In the genomic region with DNA sequence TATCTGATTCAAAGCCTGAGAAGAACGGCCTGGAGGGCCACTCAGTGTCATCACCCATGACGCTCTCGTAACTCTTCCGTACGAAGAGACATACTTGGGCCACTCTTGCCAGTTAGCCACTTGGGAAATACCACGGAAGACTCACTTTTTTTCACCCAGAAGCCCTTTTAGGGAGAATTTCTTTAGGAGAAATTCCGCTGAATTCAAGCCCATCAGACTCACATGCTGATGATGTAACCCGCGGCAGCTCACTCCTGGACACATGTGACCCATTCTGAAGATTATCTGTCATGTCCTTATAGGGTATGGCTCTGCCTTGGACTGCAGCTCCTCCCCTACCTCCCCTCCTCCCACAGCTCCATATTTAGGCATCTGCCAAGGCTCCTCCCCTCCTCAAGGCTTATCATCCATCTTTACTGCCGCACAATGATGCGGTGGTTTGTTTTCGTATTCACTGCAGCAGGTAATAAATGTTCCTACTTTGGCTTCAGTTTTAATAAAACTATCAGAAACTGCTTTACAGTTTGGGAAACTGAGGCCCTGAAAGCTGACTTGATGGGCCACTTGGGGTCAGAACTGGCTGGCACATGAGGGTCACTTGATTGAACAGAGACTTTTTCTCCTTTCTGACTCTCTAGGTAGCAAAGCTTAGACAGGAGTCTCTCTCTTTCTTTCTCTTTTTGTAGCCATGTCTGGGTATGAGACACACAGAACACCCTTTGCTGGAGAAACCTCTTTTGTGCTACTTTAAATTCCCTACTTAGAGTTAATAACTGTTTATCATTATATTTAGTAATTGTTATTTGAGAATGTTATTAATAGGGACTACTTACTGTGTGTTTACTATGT, we compare ENCODE assay signal across 1 cellular context.
TF ChIP-seq lines count a peak whose summit lies in the region.

No MANE protein-coding gene starts in this region.

TF ChIP-seq in K562, 482 proteins besides CTCF, POLR2A, EP300 and RAD21 (continued from another document and continues in another):
- no peak for TF ChIP-seq BCLAF1 (IDR thresholded peaks at IDR 0.05; ENCODE audit: borderline replicate concordance in 1 of 2, control insufficient read depth in 1 of 2, low read depth in 2 of 2, low read length in 1 of 2)
- TF ChIP-seq, protein P1, sequence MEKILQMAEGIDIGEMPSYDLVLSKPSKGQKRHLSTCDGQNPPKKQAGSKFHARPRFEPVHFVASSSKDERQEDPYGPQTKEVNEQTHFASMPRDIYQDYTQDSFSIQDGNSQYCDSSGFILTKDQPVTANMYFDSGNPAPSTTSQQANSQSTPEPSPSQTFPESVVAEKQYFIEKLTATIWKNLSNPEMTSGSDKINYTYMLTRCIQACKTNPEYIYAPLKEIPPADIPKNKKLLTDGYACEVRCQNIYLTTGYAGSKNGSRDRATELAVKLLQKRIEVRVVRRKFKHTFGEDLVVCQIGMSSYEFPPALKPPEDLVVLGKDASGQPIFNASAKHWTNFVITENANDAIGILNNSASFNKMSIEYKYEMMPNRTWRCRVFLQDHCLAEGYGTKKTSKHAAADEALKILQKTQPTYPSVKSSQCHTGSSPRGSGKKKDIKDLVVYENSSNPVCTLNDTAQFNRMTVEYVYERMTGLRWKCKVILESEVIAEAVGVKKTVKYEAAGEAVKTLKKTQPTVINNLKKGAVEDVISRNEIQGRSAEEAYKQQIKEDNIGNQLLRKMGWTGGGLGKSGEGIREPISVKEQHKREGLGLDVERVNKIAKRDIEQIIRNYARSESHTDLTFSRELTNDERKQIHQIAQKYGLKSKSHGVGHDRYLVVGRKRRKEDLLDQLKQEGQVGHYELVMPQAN (IDR thresholded peaks at IDR 0.05; ENCODE audit: borderline replicate concordance) = no peak
- TF ChIP-seq BACH1 (tag; IDR thresholded peaks at IDR 0.05) = peak; percentile 90; the same call in 1 of the 2 replicates
- TF ChIP-seq ZNF668 (CRISPR knock-in tag; IDR thresholded peaks at IDR 0.05) = 0 out of 2 replicates have a peak, but pooled peaks have one; percentile 28
- TF ChIP-seq ZNF586 (CRISPR knock-in tag; conservative IDR thresholded peaks at IDR 0.05) = no peak
- peak; percentile 32 to 44; a peak in 2 of 4 replicates for TF ChIP-seq TRIM24 (IDR thresholded peaks at IDR 0.05)
- TF ChIP-seq MBD2 (IDR thresholded peaks at IDR 0.05; ENCODE audit: borderline replicate concordance, low read depth) = peak; percentile 42; the same call in 1 of the 2 replicates
- no peak for TF ChIP-seq ZNF551 (CRISPR knock-in tag; IDR thresholded peaks at IDR 0.05)
- no peak for TF ChIP-seq MTF1 (CRISPR knock-in tag; IDR thresholded peaks at IDR 0.05; ENCODE audit: borderline replicate concordance)
- no peak for TF ChIP-seq MIER1 (IDR thresholded peaks at IDR 0.05; ENCODE audit: low read depth)
- TF ChIP-seq ZFP36 (IDR thresholded peaks at IDR 0.05; ENCODE audit: low read depth, low read length, partially characterized antibody) = peak; percentile 93
- no peak for TF ChIP-seq NR2C2 (CRISPR knock-in tag; IDR thresholded peaks at IDR 0.05)
- peak; percentile 78 for TF ChIP-seq NR2C2 (tag; IDR thresholded peaks at IDR 0.05)
- no peak for TF ChIP-seq RBM34 (IDR thresholded peaks at IDR 0.05; ENCODE audit: borderline replicate concordance, insufficient read depth, low read length)
- TF ChIP-seq ZBTB9 (CRISPR knock-in tag; IDR thresholded peaks at IDR 0.05) = peak; percentile 86
- TF ChIP-seq MTA2 (IDR thresholded peaks at IDR 0.05; ENCODE audit: low read depth) = no peak
- TF ChIP-seq ZMIZ1 (IDR thresholded peaks at IDR 0.05; ENCODE audit: low read depth in 2 of 2, low read length in 2 of 2) = no peak
- TF ChIP-seq, protein P2, sequence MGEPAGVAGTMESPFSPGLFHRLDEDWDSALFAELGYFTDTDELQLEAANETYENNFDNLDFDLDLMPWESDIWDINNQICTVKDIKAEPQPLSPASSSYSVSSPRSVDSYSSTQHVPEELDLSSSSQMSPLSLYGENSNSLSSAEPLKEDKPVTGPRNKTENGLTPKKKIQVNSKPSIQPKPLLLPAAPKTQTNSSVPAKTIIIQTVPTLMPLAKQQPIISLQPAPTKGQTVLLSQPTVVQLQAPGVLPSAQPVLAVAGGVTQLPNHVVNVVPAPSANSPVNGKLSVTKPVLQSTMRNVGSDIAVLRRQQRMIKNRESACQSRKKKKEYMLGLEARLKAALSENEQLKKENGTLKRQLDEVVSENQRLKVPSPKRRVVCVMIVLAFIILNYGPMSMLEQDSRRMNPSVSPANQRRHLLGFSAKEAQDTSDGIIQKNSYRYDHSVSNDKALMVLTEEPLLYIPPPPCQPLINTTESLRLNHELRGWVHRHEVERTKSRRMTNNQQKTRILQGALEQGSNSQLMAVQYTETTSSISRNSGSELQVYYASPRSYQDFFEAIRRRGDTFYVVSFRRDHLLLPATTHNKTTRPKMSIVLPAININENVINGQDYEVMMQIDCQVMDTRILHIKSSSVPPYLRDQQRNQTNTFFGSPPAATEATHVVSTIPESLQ (CRISPR knock-in tag; IDR thresholded peaks at IDR 0.05) = no peak
- TF ChIP-seq RBM17 (IDR thresholded peaks at IDR 0.05; ENCODE audit: borderline replicate concordance, low read depth, low read length) = no peak
- no peak for TF ChIP-seq GABPB2 (CRISPR knock-in tag; conservative IDR thresholded peaks at IDR 0.05)
- no peak for TF ChIP-seq FOS (IDR thresholded peaks at IDR 0.05; ENCODE audit: extremely low read depth, insufficient read length)
- no peak for TF ChIP-seq YBX1 (IDR thresholded peaks at IDR 0.05)
- TF ChIP-seq HNRNPL (IDR thresholded peaks at IDR 0.05; ENCODE audit: low read depth, low read length) = no peak
- no peak for TF ChIP-seq ZNF143 (CRISPR knock-in tag; IDR thresholded peaks at IDR 0.05)
- TF ChIP-seq DNMT1 (IDR thresholded peaks at IDR 0.05) = no peak
- no peak for TF ChIP-seq PBX2 (CRISPR knock-in tag; IDR thresholded peaks at IDR 0.05; ENCODE audit: low read depth)
- peak; percentile 41; the same call in 1 of the 2 replicates for TF ChIP-seq PBX2 (tag; conservative IDR thresholded peaks at IDR 0.05; ENCODE audit: low read depth)
- no peak for TF ChIP-seq DLX4 (CRISPR knock-in tag; IDR thresholded peaks at IDR 0.05)
- no peak for TF ChIP-seq KAT7 (CRISPR knock-in tag; IDR thresholded peaks at IDR 0.05; ENCODE audit: borderline replicate concordance)
